ENCODE assay signal across 1 cellular context in the genomic region with DNA sequence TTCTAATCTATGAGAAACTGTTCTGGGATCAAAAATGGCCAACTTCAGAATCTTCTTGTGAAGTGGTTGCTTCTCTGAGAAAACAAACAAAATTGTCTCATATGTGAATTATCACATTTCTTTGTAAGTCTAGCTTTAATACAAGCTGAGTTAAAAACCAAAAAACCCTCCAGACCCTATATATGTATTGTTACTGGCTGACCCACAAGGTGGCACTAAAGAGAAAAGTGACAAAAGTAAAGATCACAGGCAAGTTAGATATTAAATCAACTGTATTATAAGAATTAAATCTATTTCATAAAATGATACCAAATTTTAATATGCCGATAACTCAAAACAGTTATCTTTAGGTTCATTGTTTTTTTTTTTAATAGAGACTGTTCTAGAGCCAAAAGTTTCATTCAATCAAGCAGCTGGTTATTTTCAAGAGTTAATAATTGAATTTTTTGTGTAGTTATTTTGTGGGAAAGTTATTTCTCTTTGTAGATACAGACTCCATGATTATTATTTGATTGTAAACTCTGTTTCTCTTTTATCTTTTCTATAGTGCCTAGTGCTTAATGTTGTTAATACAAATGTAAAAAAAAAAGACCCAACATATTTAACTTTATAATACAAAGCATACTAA.
TF ChIP-seq lines count a peak whose summit lies in the region.

No MANE protein-coding gene starts in this region.

TF ChIP-seq in IMR-90, 13 proteins besides CTCF, POLR2A, EP300 and RAD21 (continued from another document):
- TF ChIP-seq BHLHE40 (IDR thresholded peaks at IDR 0.05; ENCODE audit: low read depth, low read length): no peak
TF ChIP-seq in IMR-90: peak in this region for 1.
